In genomic region chr4:144644368-144645101, GRCh38 we compare ENCODE assay signal across 18 cellular contexts. TPM values are rescaled to one million over a fixed set of nuclear protein-coding genes. Genes with fewer than 3 reads are reported as not detected.
A peak's percentile ranks its signal among the peaks of the same experiment; 100 is the strongest.
DNase-seq lines count a peak whose midpoint lies in the region; ATAC-seq, FAIRE-seq and TF ChIP-seq lines count a peak whose summit lies in the region.
"Had no signal": no experiment of that assay in that cellular context is flagged by ENCODE, and none has a peak within 500 bp of the region (broad histone marks: within the 10 kb centered on the region; RNA-seq: fewer than 3 reads in every experiment).

No MANE protein-coding gene starts in this region.

- peak; percentile 51 for FAIRE-seq in keratinocyte (lab: Jason Lieb, UNC)

- CTCF ChIA-PET in CD4-positive, alpha-beta T cell (lab: Charles Lee) = no interaction called here

- peak overlapping the region; percentile 62 for H3K4me3 Mint-ChIP-seq in CD4-positive, alpha-beta T cell
- no peak overlapping the region for H3K4me3 Mint-ChIP-seq in activated T-cell treated with anti-CD3 and anti-CD28 coated beads, Interleukin-2, amount 50 U/mL, for 4 hours

- no peak for TF ChIP-seq CTCF in CD4-positive, alpha-beta T cell (IDR thresholded peaks at IDR 0.05)
- TF ChIP-seq CTCF in keratinocyte (optimal IDR thresholded peaks at IDR 0.05 in 1 of 3, IDR thresholded peaks at IDR 0.05 in 1 of 3, conservative IDR thresholded peaks at IDR 0.05 in 1 of 3; ENCODE audit: extremely low read depth in 1 of 3, insufficient read depth in 2 of 3, low read length in 3 of 3) = no peak

- H3K4me1 ChIP-seq in SJCRH30 = no peaks in the 10 kb centered on the region
- peaks cover 12% of the 10 kb centered on the region for H3K4me1 ChIP-seq in keratinocyte (ENCODE audit: control insufficient read depth, extremely low read depth, insufficient read depth, low read length)

- peaks cover 12% of the 10 kb centered on the region for H3K36me3 ChIP-seq in SJCRH30
- H3K36me3 ChIP-seq in keratinocyte (ENCODE audit: control insufficient read depth in 2 of 2, extremely low read depth in 1 of 2, insufficient read depth in 2 of 2, low read length in 2 of 2) = no peaks in the 10 kb centered on the region

- H3K9me3 ChIP-seq in CD4-positive, alpha-beta T cell (ENCODE audit: control insufficient read depth, low read length) = no peaks in the 10 kb centered on the region
- no peaks in the 10 kb centered on the region for H3K9me3 ChIP-seq in SJCRH30 (replicated peaks)
- H3K9me3 ChIP-seq in keratinocyte (ENCODE audit: control insufficient read depth, low read depth, low read length) = no peaks in the 10 kb centered on the region

- H3K27ac ChIP-seq in CD4-positive, alpha-beta T cell (ENCODE audit: low read depth, low read length) = no peak overlapping the region
- H3K27ac ChIP-seq in SJCRH30 = peak overlapping the region; percentile 84
- H3K27ac ChIP-seq in keratinocyte (ENCODE audit: control insufficient read depth, insufficient read depth, low read length) = no peak overlapping the region
- H3K27ac ChIP-seq: PC-9, skin epidermis had no signal

- no peaks in the 10 kb centered on the region for H4K20me1 ChIP-seq in keratinocyte (ENCODE audit: control insufficient read depth, extremely low read depth, insufficient read depth, low read length)

- no peaks in the 10 kb centered on the region for H3K79me2 ChIP-seq in keratinocyte (ENCODE audit: control insufficient read depth, insufficient read depth, low read length)

- peaks cover 64% of the 10 kb centered on the region for H3K27me3 Mint-ChIP-seq in CD4-positive, alpha-beta T cell
- H3K27me3 Mint-ChIP-seq in activated T-cell treated with anti-CD3 and anti-CD28 coated beads, Interleukin-2, amount 50 U/mL, for 4 hours (ENCODE audit: low read depth) = peaks cover 32% of the 10 kb centered on the region

- POLR2A ChIA-PET in CD4-positive, alpha-beta T cell (lab: Charles Lee) = no interaction called here

- no peak overlapping the region for H2AFZ ChIP-seq in keratinocyte (ENCODE audit: control insufficient read depth, low read length)
- H2AFZ ChIP-seq: PC-9 had no signal

- peak overlapping the region; percentile 77 for H3K4me3 ChIP-seq in SJCRH30
- no peak overlapping the region for H3K4me3 ChIP-seq in keratinocyte (ENCODE audit: control insufficient read depth in 2 of 3, extremely low read depth in 1 of 3, insufficient read depth in 2 of 3, low read depth in 1 of 3, low read length in 3 of 3)
- H3K4me3 ChIP-seq: PC-9 had no signal

- no peaks in the 10 kb centered on the region for H3K36me3 Mint-ChIP-seq in CD4-positive, alpha-beta T cell (ENCODE audit: low read depth)
- no peaks in the 10 kb centered on the region for H3K36me3 Mint-ChIP-seq in activated T-cell treated with anti-CD3 and anti-CD28 coated beads, Interleukin-2, amount 50 U/mL, for 4 hours (ENCODE audit: insufficient read depth)

- peaks cover 46% of the 10 kb centered on the region for H3K27me3 ChIP-seq in CD4-positive, alpha-beta T cell (ENCODE audit: control insufficient read depth, insufficient read depth, low read length)
- H3K27me3 ChIP-seq in SJCRH30 (no peaks in the 10 kb centered on the region), keratinocyte (ENCODE audit: control insufficient read depth, extremely low read depth, insufficient read depth, low read length) (peaks cover 34% of the 10 kb centered on the region)

- no peak overlapping the region for H3K27ac Mint-ChIP-seq in CD4-positive, alpha-beta T cell
- H3K27ac Mint-ChIP-seq: activated naive CD4-positive, alpha-beta T cell treated with anti-CD3 and anti-CD28 coated beads for 36 hours had no signal

- H3K9ac ChIP-seq in keratinocyte (ENCODE audit: control insufficient read depth, extremely low read depth, insufficient read depth, low read length) = no peak overlapping the region

- no peaks in the 10 kb centered on the region for H3K9me1 ChIP-seq in keratinocyte (ENCODE audit: control insufficient read depth, extremely low read depth, insufficient read depth, low read length)

- no peak overlapping the region for H3K4me2 ChIP-seq in keratinocyte (ENCODE audit: control insufficient read depth, extremely low read depth, insufficient read depth, low read depth, low read length)
- H3K4me2 ChIP-seq: PC-9 had no signal

- dilution Hi-C loops in keratinocyte (cut with MboI; ENCODE audit: extremely low pct_ligation_motif_present, low sequenced_read_pairs) = no loop called here

- no peak for ATAC-seq in CD4-positive, alpha-beta T cell (ENCODE audit: poor library complexity)
- no peak for ATAC-seq in activated T-cell treated with anti-CD3 and anti-CD28 coated beads, Interleukin-2, amount 50 U/mL, for 4 hours
- ATAC-seq in GM18907 (IDR thresholded peaks at IDR 0.05; ENCODE audit: unreplicated experiment) = no peak
- ATAC-seq: activated CD4-positive, CD25-positive, alpha-beta regulatory T cell treated with anti-CD3 and anti-CD28 coated beads, Interleukin-2, amount 50 U/mL, for 24 hours had no signal

- intact Hi-C loops in CD4-positive, alpha-beta T cell (cut with DNase I, micrococcal nuclease) = no loop called here

- H3K4me1 Mint-ChIP-seq in CD4-positive, alpha-beta T cell (ENCODE audit: low read depth) = peaks cover 15% of the 10 kb centered on the region
- peaks cover 19% of the 10 kb centered on the region for H3K4me1 Mint-ChIP-seq in activated T-cell treated with anti-CD3 and anti-CD28 coated beads, Interleukin-2, amount 50 U/mL, for 4 hours (ENCODE audit: low read depth)

- no peaks in the 10 kb centered on the region for H3K9me3 Mint-ChIP-seq in CD4-positive, alpha-beta T cell
- peaks cover 2% of the 10 kb centered on the region for H3K9me3 Mint-ChIP-seq in activated T-cell treated with anti-CD3 and anti-CD28 coated beads, Interleukin-2, amount 50 U/mL, for 4 hours
- H3K9me3 Mint-ChIP-seq: activated naive CD4-positive, alpha-beta T cell treated with anti-CD3 and anti-CD28 coated beads for 36 hours had no signal

- no peak for DNase-seq in CD4-positive, alpha-beta T cell
- DNase-seq in SJCRH30 (peak in 1 of 2 experiments; percentile 37), keratinocyte (ENCODE audit: low read depth, low spot score) (no peak), pons (ENCODE audit: low spot score) (peak; percentile 27), islet precursor cell (no peak)
- no peak for DNase-seq in activated T-cell treated with anti-CD3 and anti-CD28 coated beads, Interleukin-2, amount 50 U/mL, for 4 hours
- DNase-seq in stimulated activated CD4-positive, alpha-beta T cell treated with anti-CD3 and anti-CD28 coated beads, Interleukin-2, amount 100 ng/mL, for 48 hours = no peak
- DNase-seq: activated CD8-positive, alpha-beta memory T cell treated with anti-CD3 and anti-CD28 coated beads, Interleukin-2, amount 50 U/mL, for 4 hours; activated naive CD4-positive, alpha-beta T cell treated with anti-CD3 and anti-CD28 coated beads for 36 hours; central memory CD4-positive, alpha-beta T cell; DMS 273 treated with DMSO at 0.1 percent for 48 hours; kidney glomerular epithelial cell; NCI-H1092 treated with DMSO at 0.1 percent for 48 hours; NCI-H446 treated with DMSO at 0.1 percent for 48 hours; PC-9 had no signal

RNA-seq across cellular contexts. Expression of gene HHIP, which starts 1.4 kb away (rescaled TPM):
- total RNA-seq in CD4-positive, alpha-beta T cell = not detected
- 161 and 170 TPM in 2 replicates for total RNA-seq in SJCRH30 (2014; rRNA removed; shearing (Covaris generic))
- polyA plus RNA-seq in keratinocyte = 0.08 to 0.44 TPM (median 0.20 TPM) in 3 replicates
- 0.85 TPM for polyA plus RNA-seq in keratinocyte (2011; ENCODE audit: low read depth)
- polyA plus RNA-seq in keratinocyte (2011; cell fraction: cytosol; rRNA removed) = 0.04 and 0.06 TPM in 2 replicates
- polyA plus RNA-seq in keratinocyte (2011; cell fraction: nucleus; rRNA removed) = 0.03 and 0.19 TPM in 2 replicates
- polyA plus RNA-seq in keratinocyte (2012; ENCODE audit: low replicate concordance) = 0.07 and 0.71 TPM in 2 replicates
- 0.10 to 0.13 TPM in 2 of 3 replicates, not detected in the other for polyA minus RNA-seq in keratinocyte
- polyA minus RNA-seq in keratinocyte (2011; cell fraction: cytosol; rRNA and poly(A)+ RNA removed) = not detected
- polyA minus RNA-seq in keratinocyte (2011; cell fraction: nucleus; rRNA and poly(A)+ RNA removed) = not detected in 2 replicates
- under 1 TPM in 2 of 3 donors, not detected in 1; 0.08 TPM for total RNA-seq in activated T-cell treated with anti-CD3 and anti-CD28 coated beads, Interleukin-2, amount 50 U/mL, for 4 hours
- total RNA-seq: activated naive CD4-positive, alpha-beta T cell treated with anti-CD3 and anti-CD28 coated beads for 36 hours; PC-9 had no signal

Comparison
In these comparisons a context has a peak if more than half of its experiments do, and no peak if none do; other contexts are left out.
1. RNA of gene HHIP, which starts 1.4 kb away (total RNA-seq): 161 to 170 TPM in SJCRH30; 0.08 TPM in activated T-cell treated with anti-CD3 and anti-CD28 coated beads, Interleukin-2, amount 50 U/mL, for 4 hours and not detected in CD4-positive, alpha-beta T cell; every median in the first group is over 100 times any median in the second.